16 cellular contexts compared by ENCODE assay signal in genomic region chr22:25933158-25933788, GRCh38.
A peak's percentile ranks its signal among the peaks of the same experiment; 100 is the strongest.
DNase-seq lines count a peak whose midpoint lies in the region; ATAC-seq and TF ChIP-seq lines count a peak whose summit lies in the region.
"Had no signal": no experiment of that assay in that cellular context is flagged by ENCODE, and none has a peak within 500 bp of the region (broad histone marks: within the 10 kb centered on the region; RNA-seq: fewer than 3 reads in every experiment).

No MANE protein-coding gene starts in this region.

- no peak overlapping the region for H2AFZ ChIP-seq in trophoblast cell (ENCODE audit: insufficient read depth, low read length, poor library complexity)
- H2AFZ ChIP-seq: GM23248 had no signal

- H3K4ac ChIP-seq in trophoblast cell (ENCODE audit: low read depth, low read length) = no peak overlapping the region

- H3K36me3 ChIP-seq in trophoblast cell (ENCODE audit: control insufficient read depth in 1 of 2, insufficient read depth in 2 of 2, low read length in 2 of 2) = no peaks in the 10 kb centered on the region
- no peaks in the 10 kb centered on the region for H3K36me3 ChIP-seq in stomach

- no peak overlapping the region for H3K4me3 ChIP-seq in trophoblast cell (ENCODE audit: low read depth, low read length)
- H3K4me3 ChIP-seq in stomach = no peak overlapping the region
- H3K4me3 ChIP-seq: GM23248 had no signal

- no peak overlapping the region for H4K8ac ChIP-seq in trophoblast cell (ENCODE audit: low read depth, low read length)

- H2BK5ac ChIP-seq in trophoblast cell (ENCODE audit: low read depth, low read length, poor library complexity) = no peak overlapping the region

- no peak overlapping the region for H4K12ac ChIP-seq in trophoblast cell (ENCODE audit: low read depth, low read length)

- WGBS in trophoblast cell (ENCODE audit: extremely low coverage, insufficient coverage, insufficient read length) = no CpG with 5 or more reads among the region's 3 CpGs
- WGBS in stomach, 5 donors = 83 to 89% (median 86%) methylated on average over 3 of the region's 3 CpGs

- H3K79me2 ChIP-seq in trophoblast cell (ENCODE audit: control insufficient read depth, insufficient read depth, low read length, poor library complexity) = no peaks in the 10 kb centered on the region

- no peaks in the 10 kb centered on the region for H3K79me1 ChIP-seq in trophoblast cell (ENCODE audit: low read length)

- H3K23ac ChIP-seq in trophoblast cell (ENCODE audit: low read length) = no peak overlapping the region

- H4K91ac ChIP-seq in trophoblast cell (ENCODE audit: low read depth, low read length) = no peak overlapping the region

- DNase-seq in NCI-H82 treated with DMSO at 0.1 percent for 48 hours (lab: John Stamatoyannopoulos, UW; ENCODE audit: unreplicated experiment) (peak; percentile 57), islet precursor cell (peak; percentile 74), trophoblast cell (peak in 1 of 2 donors; percentile 36), stomach (no peak)
- DNase-seq: C1 segment of cervical spinal cord; Calu3; CD4-positive, alpha-beta memory T cell; COR-L47; DMS53; DMS79 treated with DMSO at 0.1 percent for 48 hours; GF-D8; GM23248; H7; HCEC 1CT had no signal

- ATAC-seq in GM21723 (IDR thresholded peaks at IDR 0.05; ENCODE audit: unreplicated experiment) = no peak
- no peak for ATAC-seq in HG02763 (IDR thresholded peaks at IDR 0.05; ENCODE audit: unreplicated experiment)

- H3K4me2 ChIP-seq in trophoblast cell (ENCODE audit: low read length) = no peak overlapping the region

- intact Hi-C loops in stomach (cut with DNase I; ENCODE audit: low total_unique reads) = no loop called here

- no peak overlapping the region for H2BK120ac ChIP-seq in trophoblast cell (ENCODE audit: insufficient read depth, low read length, poor library complexity)

- H3K4me1 ChIP-seq in trophoblast cell (ENCODE audit: control insufficient read depth in 1 of 2, insufficient read depth in 2 of 2, low read length in 2 of 2) = no peaks in the 10 kb centered on the region
- H3K4me1 ChIP-seq in stomach = no peaks in the 10 kb centered on the region

- no peak overlapping the region for H3K14ac ChIP-seq in trophoblast cell (ENCODE audit: low read length)

- TF ChIP-seq POLR2A in stomach (IDR thresholded peaks at IDR 0.05) = no peak

- no peaks in the 10 kb centered on the region for H3K27me3 ChIP-seq in trophoblast cell (ENCODE audit: insufficient read depth, low read length)
- peaks cover 0 to 58% (median 9%) of the 10 kb centered on the region in 3 donors for H3K27me3 ChIP-seq in stomach

- no peak overlapping the region for H2BK12ac ChIP-seq in trophoblast cell (ENCODE audit: low read length)

- no peak overlapping the region for H2AK5ac ChIP-seq in trophoblast cell (ENCODE audit: low read length)

- H3K9ac ChIP-seq in trophoblast cell (ENCODE audit: low read length) = peak overlapping the region; percentile 16
- H3K9ac ChIP-seq: GM23248 had no signal

- no peak for TF ChIP-seq CTCF in stomach (IDR thresholded peaks at IDR 0.05)

- H3K27ac ChIP-seq in trophoblast cell (ENCODE audit: low read depth, low read length) (no peak overlapping the region), stomach (no peak overlapping the region)
- H3K27ac ChIP-seq: GM23248 had no signal

- H3K9me3 ChIP-seq in trophoblast cell (ENCODE audit: insufficient read depth, low read depth, low read length) (no peaks in the 10 kb centered on the region), stomach (peaks cover 0 to 10% (median 3%) of the 10 kb centered on the region in 4 donors)

- H3K18ac ChIP-seq in trophoblast cell (ENCODE audit: low read length) = no peak overlapping the region

- TF ChIP-seq EP300 in stomach (IDR thresholded peaks at IDR 0.05) = no peak
